Comparison of ENCODE assay signal across 38 cellular contexts in the genomic region with DNA sequence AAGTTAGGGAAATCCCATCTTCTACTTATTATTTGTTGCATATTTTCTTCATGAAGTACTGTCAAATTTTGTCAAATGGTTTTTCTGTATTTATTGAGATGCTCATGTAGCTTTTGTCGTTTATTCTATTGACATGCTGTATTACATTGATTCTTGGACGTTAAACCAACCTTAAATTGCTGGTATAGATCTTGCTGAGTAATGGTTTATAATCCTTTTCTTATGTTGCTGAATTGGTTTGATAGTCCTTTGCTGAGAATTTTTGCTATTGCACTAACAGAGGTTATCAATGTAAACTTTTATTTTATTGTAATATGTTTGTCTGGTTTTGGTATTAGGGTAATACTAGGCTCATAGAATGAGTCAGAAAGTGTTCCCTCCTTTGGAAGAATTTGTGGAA. TPM values are rescaled to one million over a fixed set of nuclear protein-coding genes. Genes with fewer than 3 reads are reported as not detected.
"Had no signal": no experiment of that assay in that cellular context is flagged by ENCODE, and none has a peak within 500 bp of the region (broad histone marks: within the 10 kb centered on the region; RNA-seq: fewer than 3 reads in every experiment).

No MANE protein-coding gene starts in this region.

- H3K9me3 ChIP-seq: MG63 had no signal

- H3K36me3 ChIP-seq: MG63 had no signal

- H3K4me3 ChIP-seq: MG63 had no signal

- DNase-seq: Karpas-422, Kasumi-1, MG63, MM.1S, MV-4-11, NCI-H1048, NCI-H1092, NCI-H1092 treated with DMSO at 0.1 percent for 48 hours, NCI-H1105, NCI-H1105 treated with DMSO at 0.1 percent for 48 hours, NCI-H1417, NCI-H1417 treated with DMSO at 0.1 percent for 48 hours, NCI-H1436, NCI-H1436 treated with DMSO at 0.1 percent for 48 hours, NCI-H146, NCI-H1694, NCI-H1694 treated with DMSO at 0.1 percent for 48 hours, NCI-H187, NCI-H187 treated with DMSO at 0.1 percent for 48 hours, NCI-H1930, NCI-H2029, NCI-H2029 treated with DMSO at 0.1 percent for 48 hours, NCI-H2081, NCI-H2081 treated with DMSO at 0.1 percent for 48 hours, NCI-H2107, NCI-H2171, NCI-H2171 treated with DMSO at 0.1 percent for 48 hours, NCI-H2227 treated with DMSO at 0.1 percent for 48 hours, NCI-H226, NCI-H345, NCI-H446, NCI-H446 treated with DMSO at 0.1 percent for 48 hours, NCI-H510A, NCI-H510A treated with DMSO at 0.1 percent for 48 hours, NCI-H524 had no signal

RNA-seq across cellular contexts. Expression of gene COL6A5, which starts 54.3 kb away (rescaled TPM):
- total RNA-seq: M059J, MCF 10A, NCI-H460 had no signal
